ENCODE assay signal across 8 cellular contexts in the genomic region with DNA sequence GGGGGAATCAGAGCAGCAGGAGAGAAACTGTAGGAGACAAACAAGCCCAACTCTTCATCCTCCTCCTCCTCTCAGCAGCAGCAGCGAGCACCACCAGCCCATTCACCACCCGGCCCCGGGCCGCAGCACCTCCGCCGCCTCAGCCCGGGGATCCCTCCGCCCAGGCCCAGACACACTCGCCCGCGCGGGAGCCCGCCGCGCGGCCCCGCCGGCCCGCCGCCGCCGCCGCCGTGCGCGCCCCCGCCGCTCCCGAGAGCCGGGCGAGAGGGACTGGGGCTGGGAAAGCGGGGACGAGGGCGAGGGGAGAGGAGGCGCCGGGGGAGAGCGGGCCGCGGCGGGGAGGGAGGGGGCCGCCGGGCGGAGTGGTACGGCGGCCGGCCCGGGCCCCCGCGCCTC. TPM values are rescaled to one million over a fixed set of nuclear protein-coding genes. Genes with fewer than 3 reads are reported as not detected.
DNase-seq lines count a peak whose midpoint lies in the region; ATAC-seq and TF ChIP-seq lines count a peak whose summit lies in the region.

A gene (minus strand): TSS at position 127 of the 396 bp plus-strand sequence. CDS start 37,235 bp downstream, outside the sequence.

- H3K36me3 ChIP-seq in KOPT-K1 (ENCODE audit: insufficient read depth, low read length) (no peaks in the 10 kb centered on the region), RWPE2 (ENCODE audit: low read depth) (no peaks in the 10 kb centered on the region), neural cell (ENCODE audit: insufficient read depth, low read length) (no peaks in the 10 kb centered on the region)

- peak within 1 kb of the TSS; percentile 80 for H3K9ac ChIP-seq in neural cell (ENCODE audit: low read length)

- H3K9me2 ChIP-seq in neural cell (ENCODE audit: insufficient read depth, low read length): no peaks in the 10 kb centered on the region

- no peaks in the 10 kb centered on the region for H4K20me1 ChIP-seq in neural cell (ENCODE audit: insufficient read depth)

- peak within 1 kb of the TSS; percentile 96 for H3K4me2 ChIP-seq in neural cell (ENCODE audit: low read length)

- H3K4me3 Mint-ChIP-seq in activated T-helper 2 cell treated with anti-CD3 and anti-CD28 coated beads, Interferon-gamma antibody, Interleukin-2, Interleukin-4, amounts not matched to agents 10 μg/mL and 5 μg/mL and 100 μg/mL, durations not matched to agents 14 hours and 24 hours and 36 hours (ENCODE audit: low read depth): peak within 1 kb of the TSS; percentile 89

- no peak for TF ChIP-seq EP300 in neural cell (conservative IDR thresholded peaks at IDR 0.05; ENCODE audit: poor library complexity, severe bottlenecking)

- H3K4me3 ChIP-seq in RWPE2 (ENCODE audit: severe bottlenecking): peak within 1 kb of the TSS; percentile 88
- peak within 1 kb of the TSS; percentile 80 for H3K4me3 ChIP-seq in fibroblast of the aortic adventitia (ENCODE audit: low read depth, low read length)
- peak within 1 kb of the TSS; percentile 77 for H3K4me3 ChIP-seq in neural cell (ENCODE audit: low read length)

- peaks cover 30% of the 10 kb centered on the region for H3K79me2 ChIP-seq in neural cell (replicated peaks; ENCODE audit: insufficient read depth, low read length)

- peak within 1 kb of the TSS; percentile 90 for H3K27ac Mint-ChIP-seq in activated T-helper 2 cell treated with anti-CD3 and anti-CD28 coated beads, Interferon-gamma antibody, Interleukin-2, Interleukin-4, amounts not matched to agents 10 μg/mL and 5 μg/mL and 100 μg/mL, durations not matched to agents 14 hours and 24 hours and 36 hours

- peak; percentile 76 for DNase-seq in DMS79 (lab: John Stamatoyannopoulos, UW)
- peak; percentile 88 for DNase-seq in RWPE2 (ENCODE audit: low spot score)
- peak; percentile 90 for DNase-seq in activated T-helper 2 cell treated with anti-CD3 and anti-CD28 coated beads, Interferon-gamma antibody, Interleukin-2, Interleukin-4, amounts not matched to agents 10 μg/mL and 5 μg/mL and 100 μg/mL, durations not matched to agents 14 hours and 24 hours and 36 hours (ENCODE audit: low spot score)
- peak; percentile 93 for DNase-seq in fibroblast of the aortic adventitia (ENCODE audit: low read depth)
- DNase-seq in stromal cell of bone marrow (ENCODE audit: low read depth): peak; percentile 86

- no peaks in the 10 kb centered on the region for H3K9me3 Mint-ChIP-seq in activated T-helper 2 cell treated with anti-CD3 and anti-CD28 coated beads, Interferon-gamma antibody, Interleukin-2, Interleukin-4, amounts not matched to agents 10 μg/mL and 5 μg/mL and 100 μg/mL, durations not matched to agents 14 hours and 24 hours and 36 hours

- H3K9me3 ChIP-seq in KOPT-K1 (ENCODE audit: insufficient read depth, low read length, poor library complexity, severe bottlenecking) (no peaks in the 10 kb centered on the region), RWPE2 (ENCODE audit: severe bottlenecking) (no peaks in the 10 kb centered on the region), neural cell (ENCODE audit: low read length) (no peaks in the 10 kb centered on the region)

- H3K4me1 ChIP-seq in RWPE2 (ENCODE audit: insufficient read depth, poor library complexity, severe bottlenecking): peaks cover 10% of the 10 kb centered on the region

- intact Hi-C loops in activated T-helper 2 cell treated with anti-CD3 and anti-CD28 coated beads, Interferon-gamma antibody, Interleukin-2, Interleukin-4, amounts not matched to agents 10 μg/mL and 5 μg/mL and 100 μg/mL, durations not matched to agents 14 hours and 24 hours and 36 hours (cut with micrococcal nuclease): loop anchor here (5.0 to 10.0 kb wide), 5 partner anchors 116 to 1524 kb away; a partner anchor contains a TSS

- H3K4me1 Mint-ChIP-seq in activated T-helper 2 cell treated with anti-CD3 and anti-CD28 coated beads, Interferon-gamma antibody, Interleukin-2, Interleukin-4, amounts not matched to agents 10 μg/mL and 5 μg/mL and 100 μg/mL, durations not matched to agents 14 hours and 24 hours and 36 hours (ENCODE audit: low read depth): peaks cover 34% of the 10 kb centered on the region

- H3F3A ChIP-seq in neural cell (ENCODE audit: insufficient read depth, low read length, poor library complexity, severe bottlenecking): peaks cover 5% of the 10 kb centered on the region

- no peaks in the 10 kb centered on the region for H3K27me3 Mint-ChIP-seq in activated T-helper 2 cell treated with anti-CD3 and anti-CD28 coated beads, Interferon-gamma antibody, Interleukin-2, Interleukin-4, amounts not matched to agents 10 μg/mL and 5 μg/mL and 100 μg/mL, durations not matched to agents 14 hours and 24 hours and 36 hours (ENCODE audit: low read depth)

- no peak for TF ChIP-seq RAD21 in neural cell (conservative IDR thresholded peaks at IDR 0.05)

- H3K36me3 Mint-ChIP-seq in activated T-helper 2 cell treated with anti-CD3 and anti-CD28 coated beads, Interferon-gamma antibody, Interleukin-2, Interleukin-4, amounts not matched to agents 10 μg/mL and 5 μg/mL and 100 μg/mL, durations not matched to agents 14 hours and 24 hours and 36 hours (ENCODE audit: low read depth): peaks cover 1% of the 10 kb centered on the region

- TF ChIP-seq CTCF in RWPE2 (IDR thresholded peaks at IDR 0.05; ENCODE audit: poor library complexity, severe bottlenecking) (no peak), fibroblast of the aortic adventitia (IDR thresholded peaks at IDR 0.05; ENCODE audit: insufficient read depth, low read length) (no peak), neural cell (IDR thresholded peaks at IDR 0.05; ENCODE audit: poor library complexity, severe bottlenecking) (no peak)

- ATAC-seq in GM21723 (IDR thresholded peaks at IDR 0.05; ENCODE audit: unreplicated experiment) (peak; percentile 44), RWPE2 (ENCODE audit: low read depth) (peak; percentile 59)

- H3K27me3 ChIP-seq in RWPE2 (ENCODE audit: insufficient read depth, poor library complexity, severe bottlenecking): no peaks in the 10 kb centered on the region
- H3K27me3 ChIP-seq in neural cell (ENCODE audit: insufficient read depth, low read depth, low read length): no peaks in the 10 kb centered on the region

- peak within 1 kb of the TSS; percentile 72 for H3K27ac ChIP-seq in KOPT-K1 (ENCODE audit: low read depth, low read length, poor library complexity, severe bottlenecking)
- H3K27ac ChIP-seq in RWPE2 (ENCODE audit: poor library complexity, severe bottlenecking): peak within 1 kb of the TSS; percentile 88
- H3K27ac ChIP-seq in neural cell (ENCODE audit: low read length): peak within 1 kb of the TSS; percentile 91

- H2AFZ ChIP-seq in neural cell (ENCODE audit: low read depth, low read length): peak within 1 kb of the TSS; percentile 69

TF ChIP-seq in neural cell, 6 proteins besides CTCF, POLR2A, EP300 and RAD21:
- TF ChIP-seq EZH2 (IDR thresholded peaks at IDR 0.05; ENCODE audit: borderline replicate concordance, insufficient read depth, low read length, poor library complexity, severe bottlenecking) (no peak), POLR2AphosphoS5 (IDR thresholded peaks at IDR 0.05) (peak; percentile 85)

RNA-seq across cellular contexts. Expression of the gene that starts here (rescaled TPM):
- total RNA-seq in activated T-helper 2 cell treated with anti-CD3 and anti-CD28 coated beads, Interferon-gamma antibody, Interleukin-2, Interleukin-4, amounts not matched to agents 10 μg/mL and 5 μg/mL and 100 μg/mL, durations not matched to agents 14 hours and 24 hours and 36 hours: 35.7 and 38.3 TPM in 2 replicates
- 22.5 and 24.0 TPM in 2 replicates for total RNA-seq in fibroblast of the aortic adventitia (ENCODE audit: low replicate concordance)
- 18.9 and 31.7 TPM in 2 replicates for polyA plus RNA-seq in neural cell
- 54.3 and 71.3 TPM in 2 replicates for polyA minus RNA-seq in neural cell

Comparison
In these comparisons a context has a peak if more than half of its experiments do, and no peak if none do; other contexts are left out.
1. Peak in every context shown above with its lines: DNase-seq, ATAC-seq, H3K4me3 ChIP-seq and H3K27ac ChIP-seq.